24 cellular contexts compared by ENCODE assay signal in genomic region chr10:29104661-29105369, GRCh38.
DNase-seq lines count a peak whose midpoint lies in the region; ATAC-seq and TF ChIP-seq lines count a peak whose summit lies in the region.
"Had no signal": no experiment of that assay in that cellular context is flagged by ENCODE, and none has a peak within 500 bp of the region (broad histone marks: within the 10 kb centered on the region; RNA-seq: fewer than 3 reads in every experiment).

No MANE protein-coding gene starts in this region.

- POLR2A ChIA-PET in T-cell (lab: Charles Lee): interaction anchor here in 1 of 2 donors (0.7 kb wide), 1 partner anchor 118 kb away, joined by 7 read pairs; no protein-coding TSS in a partner anchor

- H3K4me1 ChIP-seq in cardiac muscle cell (ENCODE audit: low read depth) (peaks cover 59% of the 10 kb centered on the region), right cardiac atrium (ENCODE audit: control insufficient read depth, insufficient read depth, low read length) (no peaks in the 10 kb centered on the region), mucosa of descending colon (ENCODE audit: low read depth) (peaks cover 3% of the 10 kb centered on the region), suprapubic skin (no peaks in the 10 kb centered on the region)
- H3K4me1 ChIP-seq: lower lobe of right lung had no signal

- no peak overlapping the region for H3K4me3 Mint-ChIP-seq in T-cell
- H3K4me3 Mint-ChIP-seq: B cell, H9 had no signal

- TF ChIP-seq CTCF in cardiac muscle cell (IDR thresholded peaks at IDR 0.05; ENCODE audit: low read depth, low read length) (no peak), choroid plexus epithelial cell (conservative IDR thresholded peaks at IDR 0.05; ENCODE audit: low read depth, low read length) (no peak), mucosa of descending colon (IDR thresholded peaks at IDR 0.05) (no peak), suprapubic skin (IDR thresholded peaks at IDR 0.05) (no peak)

- H3K4me1 Mint-ChIP-seq in T-cell: peaks cover 0 to 6% (median 0%) of the 10 kb centered on the region in 3 donors
- H3K4me1 Mint-ChIP-seq: B cell had no signal

- H3K4me3 ChIP-seq in cardiac muscle cell (no peak overlapping the region), right cardiac atrium (ENCODE audit: low read length) (no peak overlapping the region), choroid plexus epithelial cell (ENCODE audit: low read depth, low read length) (no peak overlapping the region), mucosa of descending colon (no peak overlapping the region), suprapubic skin (no peak overlapping the region)
- H3K4me3 ChIP-seq: lower lobe of right lung, tibial artery had no signal

- ATAC-seq in right cardiac atrium (no peak), mucosa of descending colon (peak; percentile 86), T-cell (replicated peaks in 1 of 4) (no peak), GM18520 (IDR thresholded peaks at IDR 0.05; ENCODE audit: unreplicated experiment) (no peak)
- ATAC-seq: lower lobe of right lung; stimulated activated naive CD8-positive, alpha-beta T cell treated with anti-CD3 and anti-CD28 coated beads, Interleukin-15, Interleukin-2, amounts not matched to agents 100 U/mL and 50 U/mL, for 24 hours had no signal

- CTCF ChIA-PET in T-cell (lab: Charles Lee): interaction anchor here in 1 of 2 donors (0.7 kb wide), 1 partner anchor 152 kb away, joined by 3 read pairs; no protein-coding TSS in a partner anchor

- peaks cover 0 to 5% (median 0%) of the 10 kb centered on the region in 3 donors for H3K9me3 Mint-ChIP-seq in T-cell

- TF ChIP-seq EP300 in suprapubic skin (IDR thresholded peaks at IDR 0.05): no peak

- no peak for TF ChIP-seq POLR2A in suprapubic skin (IDR thresholded peaks at IDR 0.05)

- intact Hi-C loops in right cardiac atrium (cut with DNase I) (no loop called here), mucosa of descending colon (cut with DNase I, micrococcal nuclease) (no loop called here)

- H3K36me3 Mint-ChIP-seq in T-cell: no peaks in the 10 kb centered on the region

- no peaks in the 10 kb centered on the region for H3K27me3 ChIP-seq in cardiac muscle cell
- H3K27me3 ChIP-seq in right cardiac atrium (ENCODE audit: control insufficient read depth, insufficient read depth): no peaks in the 10 kb centered on the region
- no peaks in the 10 kb centered on the region for H3K27me3 ChIP-seq in suprapubic skin
- H3K27me3 ChIP-seq: tibial artery had no signal

- H3K27ac ChIP-seq in cardiac muscle cell (peak overlapping the region; percentile 64), right cardiac atrium (ENCODE audit: low read length) (no peak overlapping the region), suprapubic skin (no peak overlapping the region)
- H3K27ac ChIP-seq: lower lobe of right lung, tibial artery had no signal

- WGBS in right cardiac atrium: 61% methylated on average over 7 of the region's 7 CpGs
- WGBS in suprapubic skin: 54% methylated on average over 7 of the region's 7 CpGs

- H3K36me3 ChIP-seq in cardiac muscle cell: no peaks in the 10 kb centered on the region
- no peaks in the 10 kb centered on the region for H3K36me3 ChIP-seq in mucosa of descending colon (ENCODE audit: low read depth)
- H3K36me3 ChIP-seq in suprapubic skin: no peaks in the 10 kb centered on the region
- H3K36me3 ChIP-seq: lower lobe of right lung, tibial artery had no signal

- no peaks in the 10 kb centered on the region for H3K9me3 ChIP-seq in cardiac muscle cell (ENCODE audit: low read depth)
- no peaks in the 10 kb centered on the region for H3K9me3 ChIP-seq in right cardiac atrium (ENCODE audit: control insufficient read depth, low read length)
- peaks cover 3% of the 10 kb centered on the region for H3K9me3 ChIP-seq in mucosa of descending colon
- no peaks in the 10 kb centered on the region for H3K9me3 ChIP-seq in suprapubic skin
- H3K9me3 ChIP-seq: lower lobe of right lung, tibial artery had no signal

- peaks cover 12 to 39% of the 10 kb centered on the region in 2 donors for H3K27me3 Mint-ChIP-seq in T-cell

- no peak overlapping the region for H3K27ac Mint-ChIP-seq in T-cell
- H3K27ac Mint-ChIP-seq: B cell had no signal

- DNase-seq in cardiac muscle cell (ENCODE audit: low read depth in 1 of 2, low spot score in 1 of 2) (no peak), right cardiac atrium (no peak), choroid plexus epithelial cell (ENCODE audit: low read depth) (peak; percentile 35), mucosa of descending colon (peak in 1 of 3 donors; percentile 59), suprapubic skin (ENCODE audit: low spot score in 2 of 2) (no peak), T-cell (no peak), NOMO-1 treated with dmso at 0.1 percent for 144 hours (lab: John Stamatoyannopoulos, UW; ENCODE audit: unreplicated experiment) (no peak)
- DNase-seq: activated CD4-positive, alpha-beta T cell treated with anti-CD3 and anti-CD28 coated beads, Interleukin-2, amount 50 U/mL, for 48 hours; activated CD8-positive, alpha-beta memory T cell treated with anti-CD3 and anti-CD28 coated beads, Interleukin-2, amount 50 U/mL, for 4 hours; activated naive CD4-positive, alpha-beta T cell treated with anti-CD3 and anti-CD28 coated beads, Interleukin-2, amount 50 U/mL, for 16 hours; caudate nucleus; DND-41; H9; Karpas-422; lower lobe of right lung; NCI-H1092; NCI-H187 treated with DMSO at 0.1 percent for 48 hours; NCI-H82; SHP77; stimulated activated CD4-positive, alpha-beta T cell treated with anti-CD3 and anti-CD28 coated beads, Interleukin-4, amount 100 ng/mL, for 4 hours; stimulated activated naive CD8-positive, alpha-beta T cell treated with anti-CD3 and anti-CD28 coated beads, Interleukin-15, Interleukin-2, amounts not matched to agents 100 U/mL and 50 U/mL, for 24 hours; tibial artery had no signal
